In the genomic region with DNA sequence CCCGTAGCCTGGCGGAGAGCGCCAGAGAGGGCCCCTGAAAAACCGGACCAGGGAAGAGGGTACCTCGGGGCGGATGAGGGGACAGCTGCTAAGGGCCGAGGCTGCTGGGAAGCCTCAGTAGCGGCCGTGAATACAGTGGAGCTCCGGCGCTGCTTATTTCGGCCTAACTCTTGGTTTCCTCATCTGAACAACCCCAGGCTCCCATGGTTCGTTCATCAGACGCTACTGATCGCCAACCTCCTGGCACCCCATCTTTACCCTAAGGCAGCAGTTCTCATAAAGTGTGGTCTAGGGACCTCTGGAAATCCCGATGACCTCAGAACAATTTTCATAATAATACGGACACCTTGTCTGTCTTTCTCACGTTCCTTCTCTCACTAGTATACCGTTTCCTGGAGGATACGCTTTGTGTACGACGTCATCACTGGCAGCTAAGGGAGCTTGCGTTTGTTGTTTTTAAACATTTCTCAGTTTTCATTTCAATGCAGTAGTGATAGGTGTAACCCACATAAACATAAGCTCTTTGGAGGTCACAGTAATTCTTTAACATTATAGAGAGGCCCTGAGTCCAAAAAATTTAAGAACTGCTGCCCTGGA, we compare ENCODE assay signal across 8 cellular contexts. TPM values are rescaled to one million over a fixed set of nuclear protein-coding genes. Genes with fewer than 3 reads are reported as not detected.
DNase-seq lines count a peak whose midpoint lies in the region; ATAC-seq and TF ChIP-seq lines count a peak whose summit lies in the region.

No MANE protein-coding gene starts in this region.

- H3K4me3 ChIP-seq in BE2C (ENCODE audit: low read depth, low read length), result peak overlapping the region; percentile 88
- peak overlapping the region; percentile 89 for H3K4me3 ChIP-seq in PC-3 (ENCODE audit: low read length)
- H3K4me3 ChIP-seq in dorsolateral prefrontal cortex, result peak overlapping the region; percentile 67 to 99 (median 89)
- H3K4me3 ChIP-seq in mucosa of stomach (ENCODE audit: low read length), result peak overlapping the region; percentile 15

- no peaks in the 10 kb centered on the region for H3K4me1 ChIP-seq in BE2C
- H3K4me1 ChIP-seq in PC-3 (ENCODE audit: insufficient read depth, low read length), result peaks cover 18% of the 10 kb centered on the region
- peaks cover 14% of the 10 kb centered on the region for H3K4me1 ChIP-seq in mucosa of stomach (ENCODE audit: control insufficient read depth, insufficient read depth, low read length)

- H3K9me2 ChIP-seq in PC-3 (replicated peaks; ENCODE audit: low read length), result no peaks in the 10 kb centered on the region

- DNase-seq in BE2C (no peak), PC-3 (peak; percentile 16), dorsolateral prefrontal cortex (no peak), NCI-H2107 (lab: John Stamatoyannopoulos, UW) (no peak), cerebellar nuclear complex (lab: John Stamatoyannopoulos, UW) (no peak)

- TF ChIP-seq CTCF in BE2C (IDR thresholded peaks at IDR 0.05; ENCODE audit: low read depth, low read length), result no peak
- TF ChIP-seq CTCF in PC-3 (conservative IDR thresholded peaks at IDR 0.05; ENCODE audit: low read depth, low read length), result no peak
- TF ChIP-seq CTCF in dorsolateral prefrontal cortex (IDR thresholded peaks at IDR 0.05 in 54 of 56, conservative IDR thresholded peaks at IDR 0.05 in 2 of 56; ENCODE audit: low read depth in 1 of 56, partially characterized antibody in 56 of 56), result peak in 9 of 56 donors; percentile 5 to 35 (median 8)

- H3K36me3 ChIP-seq in BE2C (no peaks in the 10 kb centered on the region), PC-3 (ENCODE audit: low read depth, low read length) (no peaks in the 10 kb centered on the region), mucosa of stomach (ENCODE audit: control insufficient read depth, insufficient read depth, low read length) (no peaks in the 10 kb centered on the region)

- POLR2A ChIA-PET in PC-3 (lab: Charles Lee; ENCODE audit: unreplicated experiment), result no interaction called here

- no peak overlapping the region for H3K27ac ChIP-seq in PC-3 (ENCODE audit: low read length)
- peak overlapping the region in 58 of 59 donors; percentile 5 to 99 (median 95) for H3K27ac ChIP-seq in dorsolateral prefrontal cortex

- H3K9ac ChIP-seq in PC-3 (ENCODE audit: low read length), result peak overlapping the region; percentile 89
- peak overlapping the region; percentile 88 for H3K9ac ChIP-seq in mucosa of stomach (ENCODE audit: low read length)

- peak overlapping the region; percentile 97 for H3K4me2 ChIP-seq in PC-3 (ENCODE audit: low read length)

- no peaks in the 10 kb centered on the region for H3F3A ChIP-seq in PC-3 (ENCODE audit: low read length, unreplicated experiment)

- ATAC-seq in GM18870 (IDR thresholded peaks at IDR 0.05; ENCODE audit: unreplicated experiment) (peak; percentile 37), HG03064 (IDR thresholded peaks at IDR 0.05; ENCODE audit: low read depth, unreplicated experiment) (peak; percentile 36), PC-3 (peak; percentile 35)

- H3K27me3 ChIP-seq in BE2C (no peaks in the 10 kb centered on the region), PC-3 (ENCODE audit: low read length) (no peaks in the 10 kb centered on the region), dorsolateral prefrontal cortex (peaks cover 0 to 11% (median 0%) of the 10 kb centered on the region in 45 donors), mucosa of stomach (ENCODE audit: control insufficient read depth, insufficient read depth, low read length) (no peaks in the 10 kb centered on the region)

- H2AFZ ChIP-seq in PC-3 (ENCODE audit: low read length), result peak overlapping the region; percentile 92

- peaks cover 33% of the 10 kb centered on the region for H3K79me2 ChIP-seq in PC-3 (ENCODE audit: low read length)

- no peaks in the 10 kb centered on the region for H4K20me1 ChIP-seq in PC-3 (ENCODE audit: low read length)

- H3K9me3 ChIP-seq in BE2C (no peaks in the 10 kb centered on the region), PC-3 (ENCODE audit: low read length) (no peaks in the 10 kb centered on the region), mucosa of stomach (ENCODE audit: control insufficient read depth, low read length) (no peaks in the 10 kb centered on the region)

- CTCF ChIA-PET in PC-3 (lab: Charles Lee), result no interaction called here

- intact Hi-C loops in PC-3 (cut with micrococcal nuclease) (loop anchor here (5.0 kb wide), 1 partner anchor 62 kb away; no protein-coding TSS in a partner anchor), dorsolateral prefrontal cortex (cut with DNase I) (loop anchor here (2.0 to 5.0 kb wide), 2 partner anchors 57 to 142 kb away; a partner anchor contains a TSS)

- no TSS peak for BruUV-seq in PC-3 (replicated peaks; lab: Mats Ljungman, UMichigan)

RNA-seq across cellular contexts. Expression of a gene that starts 0.7 kb away (rescaled TPM):
- 9.3 TPM for polyA plus RNA-seq in BE2C (2012; ENCODE audit: insufficient read depth, insufficient read length, low read depth)
- 4.9 and 10.4 TPM in 2 replicates for total RNA-seq in PC-3 (2014; rRNA removed)
- 10 to 100 TPM; 19.5 to 38.5 (median 25.8) TPM for total RNA-seq in dorsolateral prefrontal cortex

RNA-seq across cellular contexts. Expression of a gene that starts 59.5 kb away (rescaled TPM):
- polyA plus RNA-seq in BE2C (2012; ENCODE audit: insufficient read depth, insufficient read length, low read depth), result not detected
- total RNA-seq in PC-3 (2014; rRNA removed) (0.07 TPM in 1 of 2 replicates, not detected in the other), dorsolateral prefrontal cortex (not detected)

Comparison
In these comparisons a context has a peak if more than half of its experiments do, and no peak if none do; other contexts are left out.
1. H3K4me3 ChIP-seq: peak in every context shown above with its lines; median percentile 89 in PC-3; 89 in dorsolateral prefrontal cortex; 88 in BE2C; 15 in mucosa of stomach.